In genomic region chr11:57421066-57421465, GRCh38 we compare ENCODE assay signal across 24 cellular contexts. TPM values are rescaled to one million over a fixed set of nuclear protein-coding genes. Genes with fewer than 3 reads are reported as not detected.
"Had no signal": no experiment of that assay in that cellular context is flagged by ENCODE, and none has a peak within 500 bp of the region (broad histone marks: within the 10 kb centered on the region; RNA-seq: fewer than 3 reads in every experiment).

No MANE protein-coding gene starts in this region.

- H3K4me3 ChIP-seq: breast epithelium, gastrocnemius medialis, pancreas, psoas muscle, right atrium auricular region, upper lobe of left lung had no signal

- DNase-seq: activated B cell treated with CpG ODN at 0.5 μM for 24 hours; activated CD4-positive, alpha-beta memory T cell treated with anti-CD3 and anti-CD28 coated beads for 36 hours; activated CD4-positive, alpha-beta T cell treated with anti-CD3 and anti-CD28 coated beads for 36 hours; amniotic stem cell; effector CD4-positive, alpha-beta T cell; gastrocnemius medialis; head of caudate nucleus; nephron progenitor cell; pancreas; psoas muscle; stimulated activated CD4-positive, alpha-beta T cell treated with anti-CD3 and anti-CD28 coated beads, Interleukin-4, amount 100 ng/mL, for 24 hours; stimulated activated naive CD8-positive, alpha-beta T cell treated with anti-CD3 and anti-CD28 coated beads, Interleukin-15, Interleukin-2, amounts not matched to agents 100 U/mL and 50 U/mL, for 24 hours; T-helper 9 cell; upper lobe of left lung had no signal

- ATAC-seq: activated CD4-positive, alpha-beta T cell treated with anti-CD3 and anti-CD28 coated beads for 36 hours; activated naive CD4-positive, alpha-beta T cell treated with anti-CD3 and anti-CD28 coated beads, Interleukin-2, amount 50 U/mL, for 72 hours; esophagus mucosa; gastrocnemius medialis; pancreas; psoas muscle; stimulated activated naive CD8-positive, alpha-beta T cell treated with anti-CD3 and anti-CD28 coated beads, Interleukin-15, Interleukin-2, amounts not matched to agents 100 U/mL and 50 U/mL, for 24 hours had no signal

- H3K4me3 Mint-ChIP-seq: activated B cell treated with CpG ODN at 0.5 μM for 24 hours; activated CD4-positive, alpha-beta memory T cell treated with anti-CD3 and anti-CD28 coated beads for 36 hours; activated CD4-positive, alpha-beta T cell treated with anti-CD3 and anti-CD28 coated beads for 36 hours; activated T-helper 1 cell treated with anti-CD3 and anti-CD28 coated beads, Interleukin-12 subunit alpha, Interleukin-12 subunit beta, Interleukin-2, Interleukin-4 antibody, amounts not matched to agents 30 ng/mL and 10 ng/mL and 1 ng/mL, durations not matched to agents 14 hours and 24 hours and 36 hours; dendritic cell treated with granulocyte-macrophage colony-stimulating factor and Interleukin-4, amounts not matched to agents 40 ng/mL and 50 ng/mL, for 4 days; memory B cell; nephron progenitor cell had no signal

- H3K9me3 ChIP-seq: breast epithelium, gastrocnemius medialis, pancreas, psoas muscle, right atrium auricular region, upper lobe of left lung had no signal

- H3K27ac ChIP-seq: breast epithelium, gastrocnemius medialis, pancreas, psoas muscle, right atrium auricular region, upper lobe of left lung had no signal

- H3K27me3 ChIP-seq: breast epithelium, pancreas, right atrium auricular region, upper lobe of left lung had no signal

- H3K27ac Mint-ChIP-seq: activated B cell treated with CpG ODN at 0.5 μM for 24 hours; activated CD4-positive, alpha-beta memory T cell treated with anti-CD3 and anti-CD28 coated beads for 36 hours; activated T-helper 1 cell treated with anti-CD3 and anti-CD28 coated beads, Interleukin-12 subunit alpha, Interleukin-12 subunit beta, Interleukin-2, Interleukin-4 antibody, amounts not matched to agents 30 ng/mL and 10 ng/mL and 1 ng/mL, durations not matched to agents 14 hours and 24 hours and 36 hours; dendritic cell treated with granulocyte-macrophage colony-stimulating factor and Interleukin-4, amounts not matched to agents 40 ng/mL and 50 ng/mL, for 4 days; memory B cell; nephron progenitor cell had no signal

- H3K9me3 Mint-ChIP-seq: activated B cell treated with CpG ODN at 0.5 μM for 24 hours; activated CD4-positive, alpha-beta memory T cell treated with anti-CD3 and anti-CD28 coated beads for 36 hours; activated naive CD4-positive, alpha-beta T cell treated with anti-CD3 and anti-CD28 coated beads, Interleukin-2, amount 50 U/mL, for 72 hours; activated T-helper 1 cell treated with anti-CD3 and anti-CD28 coated beads, Interleukin-12 subunit alpha, Interleukin-12 subunit beta, Interleukin-2, Interleukin-4 antibody, amounts not matched to agents 30 ng/mL and 10 ng/mL and 1 ng/mL, durations not matched to agents 14 hours and 24 hours and 36 hours; dendritic cell treated with granulocyte-macrophage colony-stimulating factor and Interleukin-4, amounts not matched to agents 40 ng/mL and 50 ng/mL, for 4 days; memory B cell; nephron progenitor cell had no signal

- H3K27me3 Mint-ChIP-seq: activated B cell treated with CpG ODN at 0.5 μM for 24 hours; activated CD4-positive, alpha-beta memory T cell treated with anti-CD3 and anti-CD28 coated beads for 36 hours; activated CD4-positive, alpha-beta T cell treated with anti-CD3 and anti-CD28 coated beads for 36 hours; dendritic cell treated with granulocyte-macrophage colony-stimulating factor and Interleukin-4, amounts not matched to agents 40 ng/mL and 50 ng/mL, for 4 days; memory B cell had no signal

RNA-seq across cellular contexts. Expression of gene PRG2, which starts 30.6 kb away (rescaled TPM):
- total RNA-seq: activated T-helper 1 cell treated with anti-CD3 and anti-CD28 coated beads, Interleukin-12 subunit alpha, Interleukin-12 subunit beta, Interleukin-2, Interleukin-4 antibody, amounts not matched to agents 30 ng/mL and 10 ng/mL and 1 ng/mL, durations not matched to agents 14 hours and 24 hours and 36 hours; esophagus mucosa; gastrocnemius medialis; pancreas; right atrium auricular region; T-helper 1 cell treated with Interleukin-12 subunit alpha and Interleukin-12 subunit beta and Interleukin-4 antibody, amounts not matched to agents 30 ng/mL and 1 ng/mL, for 36 hours had no signal

RNA-seq across cellular contexts. Expression of gene RTN4RL2, which starts 39.3 kb away (rescaled TPM):
- total RNA-seq: activated T-helper 1 cell treated with anti-CD3 and anti-CD28 coated beads, Interleukin-12 subunit alpha, Interleukin-12 subunit beta, Interleukin-2, Interleukin-4 antibody, amounts not matched to agents 30 ng/mL and 10 ng/mL and 1 ng/mL, durations not matched to agents 14 hours and 24 hours and 36 hours had no signal

RNA-seq across cellular contexts. Expression of gene PRG3, which starts 40.1 kb away (rescaled TPM):
- total RNA-seq: activated B cell treated with CpG ODN at 0.5 μM for 24 hours; activated CD4-positive, alpha-beta memory T cell treated with anti-CD3 and anti-CD28 coated beads for 36 hours; activated CD4-positive, alpha-beta T cell treated with anti-CD3 and anti-CD28 coated beads for 36 hours; activated naive CD4-positive, alpha-beta T cell treated with anti-CD3 and anti-CD28 coated beads, Interleukin-2, amount 50 U/mL, for 72 hours; activated T-helper 1 cell treated with anti-CD3 and anti-CD28 coated beads, Interleukin-12 subunit alpha, Interleukin-12 subunit beta, Interleukin-2, Interleukin-4 antibody, amounts not matched to agents 30 ng/mL and 10 ng/mL and 1 ng/mL, durations not matched to agents 14 hours and 24 hours and 36 hours; breast epithelium; cerebellum; esophagus mucosa; gastrocnemius medialis; pancreas; psoas muscle; right atrium auricular region; subcutaneous adipose tissue; T-helper 1 cell treated with Interleukin-12 subunit alpha and Interleukin-12 subunit beta and Interleukin-4 antibody, amounts not matched to agents 30 ng/mL and 1 ng/mL, for 36 hours; upper lobe of left lung had no signal
